Comparison of ENCODE assay signal across 9 cellular contexts in genomic region chr6:7145269-7146078, GRCh38. TPM values are rescaled to one million over a fixed set of nuclear protein-coding genes. Genes with fewer than 3 reads are reported as not detected.
DNase-seq lines count a peak whose midpoint lies in the region; ATAC-seq, FAIRE-seq and TF ChIP-seq lines count a peak whose summit lies in the region.
"Had no signal": no experiment of that assay in that cellular context is flagged by ENCODE, and none has a peak within 500 bp of the region (broad histone marks: within the 10 kb centered on the region; RNA-seq: fewer than 3 reads in every experiment).

No MANE protein-coding gene starts in this region.

- intact Hi-C loops in left colon (cut with DNase I, micrococcal nuclease), result no loop called here

- H3K9me3 Mint-ChIP-seq in activated T-cell treated with anti-CD3 and anti-CD28 coated beads, Interleukin-2, amount 50 U/mL, for 72 hours, result no peaks in the 10 kb centered on the region
- H3K9me3 Mint-ChIP-seq in activated T-cell treated with anti-CD3 and anti-CD28 coated beads, Interleukin-2, amount 50 U/mL, for 4 hours, result no peaks in the 10 kb centered on the region

- peak overlapping the region; percentile 91 for H3K27ac ChIP-seq in WERI-Rb-1
- peak overlapping the region; percentile 81 to 91 (median 88) for H3K27ac ChIP-seq in upper lobe of left lung

- TF ChIP-seq CTCF in WERI-Rb-1 (IDR thresholded peaks at IDR 0.05; ENCODE audit: low read depth, low read length) (no peak), upper lobe of left lung (IDR thresholded peaks at IDR 0.05) (no peak), D721Med (IDR thresholded peaks at IDR 0.05; ENCODE audit: insufficient read depth, missing control alignments) (no peak)

- no peaks in the 10 kb centered on the region for H3K36me3 Mint-ChIP-seq in activated T-cell treated with anti-CD3 and anti-CD28 coated beads, Interleukin-2, amount 50 U/mL, for 72 hours (ENCODE audit: insufficient read depth in 2 of 2)
- peaks cover 5% of the 10 kb centered on the region for H3K36me3 Mint-ChIP-seq in activated T-cell treated with anti-CD3 and anti-CD28 coated beads, Interleukin-2, amount 50 U/mL, for 4 hours (ENCODE audit: insufficient read depth)

- no peaks in the 10 kb centered on the region for H3K27me3 Mint-ChIP-seq in activated T-cell treated with anti-CD3 and anti-CD28 coated beads, Interleukin-2, amount 50 U/mL, for 72 hours (ENCODE audit: low read depth)
- H3K27me3 Mint-ChIP-seq in activated T-cell treated with anti-CD3 and anti-CD28 coated beads, Interleukin-2, amount 50 U/mL, for 4 hours (ENCODE audit: low read depth), result no peaks in the 10 kb centered on the region

- H3K27me3 ChIP-seq in WERI-Rb-1 (ENCODE audit: insufficient read depth, low read depth, severe bottlenecking) (no peaks in the 10 kb centered on the region), upper lobe of left lung (no peaks in the 10 kb centered on the region)

- FAIRE-seq in D721Med (lab: Jason Lieb, UNC), result no peak

- H3K36me3 ChIP-seq in WERI-Rb-1, result no peaks in the 10 kb centered on the region
- no peaks in the 10 kb centered on the region for H3K36me3 ChIP-seq in upper lobe of left lung

- DNase-seq in activated T-cell treated with anti-CD3 and anti-CD28 coated beads, Interleukin-2, amount 50 U/mL, for 72 hours, result no peak
- DNase-seq in activated T-cell treated with anti-CD3 and anti-CD28 coated beads, Interleukin-2, amount 50 U/mL, for 4 hours, result no peak
- DNase-seq in WERI-Rb-1, result no peak
- DNase-seq in left colon, result no peak
- peak in 1 of 2 donors; percentile 66 for DNase-seq in upper lobe of left lung
- DNase-seq in NCI-H2171 treated with DMSO at 0.1 percent for 48 hours (lab: John Stamatoyannopoulos, UW), result no peak
- DNase-seq in NCI-H2171 (lab: John Stamatoyannopoulos, UW), result no peak
- DNase-seq in D721Med (ENCODE audit: insufficient read length, low spot score), result no peak
- DNase-seq: NCI-H1436 had no signal

- ATAC-seq in activated T-cell treated with anti-CD3 and anti-CD28 coated beads, Interleukin-2, amount 50 U/mL, for 72 hours (replicated peaks in 1 of 2), result no peak
- ATAC-seq in activated T-cell treated with anti-CD3 and anti-CD28 coated beads, Interleukin-2, amount 50 U/mL, for 4 hours, result no peak
- ATAC-seq in left colon, result peak; percentile 58
- peak; percentile 22 to 68 for ATAC-seq in upper lobe of left lung (ENCODE audit: low FRiP score in 2 of 2)

- H3K27ac Mint-ChIP-seq in activated T-cell treated with anti-CD3 and anti-CD28 coated beads, Interleukin-2, amount 50 U/mL, for 72 hours, result peak overlapping the region; percentile 31

- no peak for TF ChIP-seq POLR2A in upper lobe of left lung (IDR thresholded peaks at IDR 0.05)

- H3K4me3 ChIP-seq in WERI-Rb-1 (ENCODE audit: low read depth, low read length) (no peak overlapping the region), upper lobe of left lung (peak overlapping the region in 1 of 4 donors; percentile 12)

- TF ChIP-seq EP300 in upper lobe of left lung (IDR thresholded peaks at IDR 0.05), result no peak

- H3K4me1 ChIP-seq in upper lobe of left lung, result peaks cover 51 to 69% (median 53%) of the 10 kb centered on the region in 4 donors

- WGBS in upper lobe of left lung, 2 donors, result 28 to 56% methylated on average over 10 of the region's 10 CpGs

- H3K4me3 Mint-ChIP-seq in activated T-cell treated with anti-CD3 and anti-CD28 coated beads, Interleukin-2, amount 50 U/mL, for 72 hours, result peak overlapping the region; percentile 75 to 86
- no peak overlapping the region for H3K4me3 Mint-ChIP-seq in activated T-cell treated with anti-CD3 and anti-CD28 coated beads, Interleukin-2, amount 50 U/mL, for 4 hours

- H3K4me1 Mint-ChIP-seq in activated T-cell treated with anti-CD3 and anti-CD28 coated beads, Interleukin-2, amount 50 U/mL, for 72 hours (ENCODE audit: low read depth), result peaks cover 84% of the 10 kb centered on the region
- peaks cover 72% of the 10 kb centered on the region for H3K4me1 Mint-ChIP-seq in activated T-cell treated with anti-CD3 and anti-CD28 coated beads, Interleukin-2, amount 50 U/mL, for 4 hours (ENCODE audit: low read depth)

- H3K9me3 ChIP-seq in WERI-Rb-1 (ENCODE audit: severe bottlenecking) (no peaks in the 10 kb centered on the region), upper lobe of left lung (no peaks in the 10 kb centered on the region)

RNA-seq across cellular contexts. Expression of gene RREB1, which starts 37.7 kb away (rescaled TPM):
- total RNA-seq in activated T-cell treated with anti-CD3 and anti-CD28 coated beads, Interleukin-2, amount 50 U/mL, for 72 hours, result 10 to 100 TPM; 16.0 to 16.4 TPM
- total RNA-seq in activated T-cell treated with anti-CD3 and anti-CD28 coated beads, Interleukin-2, amount 50 U/mL, for 4 hours, result 10 to 100 TPM; 18.5 to 20.7 (median 19.2) TPM
- total RNA-seq in left colon, result 100 to 1,000 TPM in 1 of 2 donors, 10 to 100 TPM in 1; 76.9 to 101 TPM
- 100 to 1,000 TPM in 2 of 6 donors, 10 to 100 TPM in 4; 44.2 to 112 (median 60.5) TPM for total RNA-seq in upper lobe of left lung

Comparison
In these comparisons a context has a peak if more than half of its experiments do, and no peak if none do; other contexts are left out.
1. ATAC-seq: peak in left colon (single experiment) and upper lobe of left lung (2 of 2); none in activated T-cell treated with anti-CD3 and anti-CD28 coated beads, Interleukin-2, amount 50 U/mL, for 72 hours (0 of 2) and activated T-cell treated with anti-CD3 and anti-CD28 coated beads, Interleukin-2, amount 50 U/mL, for 4 hours (0 of 2).